1 cellular context compared by ENCODE assay signal in genomic region chr6:26028212-26028752, GRCh38.
TF ChIP-seq lines count a peak whose summit lies in the region.

No MANE protein-coding gene starts in this region.

TF ChIP-seq in GM23338, 12 proteins besides CTCF, POLR2A, EP300 and RAD21 (continued from another document):
- TF ChIP-seq ZNF462 (CRISPR knock-in tag; IDR thresholded peaks at IDR 0.05) (no peak), NANOG (IDR thresholded peaks at IDR 0.05; ENCODE audit: borderline replicate concordance) (no peak), ZNF331 (CRISPR knock-in tag; IDR thresholded peaks at IDR 0.05; ENCODE audit: low read depth) (no peak), CREB1 (CRISPR knock-in tag; IDR thresholded peaks at IDR 0.05; ENCODE audit: low read depth) (no peak), ETS1 (IDR thresholded peaks at IDR 0.05) (no peak)
TF ChIP-seq in GM23338: peak in this region for 0.
